9 cellular contexts compared by ENCODE assay signal in the genomic region with DNA sequence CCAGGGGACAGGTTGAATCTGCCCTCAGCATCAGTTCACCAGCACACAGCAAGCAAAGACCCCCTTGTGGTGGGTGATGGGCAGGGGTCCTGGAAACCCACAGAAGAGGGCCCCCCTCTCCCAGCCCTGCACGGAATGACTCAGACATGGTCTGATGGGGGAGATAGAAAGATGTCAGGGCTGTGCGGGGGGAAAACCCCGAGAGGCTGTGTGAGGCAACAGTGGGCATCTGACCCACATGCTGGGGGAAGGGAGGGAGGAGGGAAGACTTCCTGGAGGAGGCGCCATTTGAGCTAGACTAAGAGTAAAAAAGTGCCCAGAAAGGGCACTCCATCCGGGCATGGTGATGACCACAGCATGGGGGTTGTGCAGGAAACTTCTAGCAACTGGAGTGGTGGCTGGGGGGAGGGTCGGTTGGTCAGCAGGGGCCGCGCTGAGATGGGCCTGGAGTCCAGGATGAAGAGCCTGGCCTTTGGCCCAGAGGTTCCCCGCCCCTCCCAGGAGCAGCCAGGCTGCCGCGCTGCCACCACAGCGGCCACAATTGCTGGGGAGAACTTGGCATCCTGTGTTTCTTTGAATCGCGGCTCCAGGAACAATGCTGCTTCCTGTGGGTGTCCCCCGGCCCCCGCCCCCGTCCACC. TPM values are rescaled to one million over a fixed set of nuclear protein-coding genes. Genes with fewer than 3 reads are reported as not detected.
A peak's percentile ranks its signal among the peaks of the same experiment; 100 is the strongest.
DNase-seq lines count a peak whose midpoint lies in the region; ATAC-seq, FAIRE-seq and TF ChIP-seq lines count a peak whose summit lies in the region.
"Had no signal": no experiment of that assay in that cellular context is flagged by ENCODE, and none has a peak within 500 bp of the region (broad histone marks: within the 10 kb centered on the region; RNA-seq: fewer than 3 reads in every experiment).

No MANE protein-coding gene starts in this region.

- no peak for TF ChIP-seq CTCF in GM10266 (IDR thresholded peaks at IDR 0.05; ENCODE audit: control insufficient read depth, insufficient read depth, low read depth, missing control alignments)
- no peak for TF ChIP-seq CTCF in kidney (IDR thresholded peaks at IDR 0.05; ENCODE audit: borderline replicate concordance, extremely low read depth, insufficient read depth)

- no peaks in the 10 kb centered on the region for H3K27me3 Mint-ChIP-seq in activated naive CD4-positive, alpha-beta T cell treated with anti-CD3 and anti-CD28 coated beads, Interleukin-2, amount 50 U/mL, for 24 hours

- no peak for ATAC-seq in HG03521 (IDR thresholded peaks at IDR 0.05; ENCODE audit: unreplicated experiment)
- ATAC-seq in esophagus mucosa = no peak

- intact Hi-C loops in kidney (cut with DNase I) = no loop called here

- peak overlapping the region; percentile 88 for H3K4me3 Mint-ChIP-seq in activated naive CD4-positive, alpha-beta T cell treated with anti-CD3 and anti-CD28 coated beads, Interleukin-2, amount 50 U/mL, for 24 hours

- no peak overlapping the region for H3K9ac ChIP-seq in kidney (ENCODE audit: low read length in 2 of 2)

- DNase-seq in GM10266 (ENCODE audit: extremely low spot score) (peak; percentile 62), RPMI8226 (peak; percentile 39), kidney (no peak), NCI-H1694 (lab: John Stamatoyannopoulos, UW) (no peak)
- DNase-seq in stimulated activated CD4-positive, alpha-beta T cell treated with anti-CD3 and anti-CD28 coated beads, Interleukin-4, amount 100 ng/mL, for 4 hours = peak; percentile 59 to 79

- H3K27ac ChIP-seq in kidney (ENCODE audit: low read depth in 2 of 2, low read length in 2 of 2) = peak overlapping the region in 1 of 2 donors; percentile 32

- H3K36me3 Mint-ChIP-seq in activated naive CD4-positive, alpha-beta T cell treated with anti-CD3 and anti-CD28 coated beads, Interleukin-2, amount 50 U/mL, for 24 hours = no peaks in the 10 kb centered on the region

- peak overlapping the region; percentile 66 for H3K27ac Mint-ChIP-seq in activated naive CD4-positive, alpha-beta T cell treated with anti-CD3 and anti-CD28 coated beads, Interleukin-2, amount 50 U/mL, for 24 hours

- H3K9me3 ChIP-seq in kidney (ENCODE audit: control insufficient read depth in 1 of 2, low read length in 2 of 2) = no peaks in the 10 kb centered on the region

- H3K36me3 ChIP-seq in kidney (ENCODE audit: control insufficient read depth in 1 of 2, insufficient read depth in 2 of 2, low read length in 2 of 2) = peaks cover 0 to 4% of the 10 kb centered on the region in 2 donors

- H3K9me3 Mint-ChIP-seq in activated naive CD4-positive, alpha-beta T cell treated with anti-CD3 and anti-CD28 coated beads, Interleukin-2, amount 50 U/mL, for 24 hours = no peaks in the 10 kb centered on the region

- FAIRE-seq in kidney (lab: Jason Lieb, UNC) = no peak

- peak overlapping the region; percentile 29 to 53 for H3K4me3 ChIP-seq in kidney (ENCODE audit: low read length in 2 of 2)

- H3K4me1 ChIP-seq in kidney (ENCODE audit: control insufficient read depth in 1 of 2, insufficient read depth in 1 of 2, low read depth in 1 of 2, low read length in 2 of 2) = peaks cover 0 to 32% of the 10 kb centered on the region in 2 donors

- H3K4me1 Mint-ChIP-seq in activated naive CD4-positive, alpha-beta T cell treated with anti-CD3 and anti-CD28 coated beads, Interleukin-2, amount 50 U/mL, for 24 hours = peaks cover 50% of the 10 kb centered on the region

RNA-seq across cellular contexts. Expression of a gene that starts 2.5 kb away (rescaled TPM):
- total RNA-seq in kidney = 18.4 TPM
- 5.0 TPM for polyA plus RNA-seq in kidney (ENCODE audit: insufficient read depth, low read depth, low replicate concordance)
- total RNA-seq in esophagus mucosa = 5.7 TPM

RNA-seq across cellular contexts. Expression of a gene that starts 33.3 kb away (rescaled TPM):
- total RNA-seq in kidney = 23.7 TPM
- polyA plus RNA-seq in kidney (ENCODE audit: insufficient read depth, low read depth, low replicate concordance) = 18.7 TPM
- total RNA-seq in esophagus mucosa = 11.9 TPM

RNA-seq across cellular contexts. Expression of a gene that starts 36.7 kb away (rescaled TPM):
- total RNA-seq in kidney (27.8 TPM), esophagus mucosa (7.5 TPM)
- polyA plus RNA-seq in kidney (ENCODE audit: insufficient read depth, low read depth, low replicate concordance) = 6.1 TPM

RNA-seq across cellular contexts. Expression of a gene that starts 45.9 kb away (rescaled TPM):
- not detected for total RNA-seq in kidney
- polyA plus RNA-seq in kidney (ENCODE audit: insufficient read depth, low read depth, low replicate concordance) = not detected
- not detected for total RNA-seq in esophagus mucosa
- total RNA-seq: NCI-H460 had no signal

Comparison
In these comparisons a context has a peak if more than half of its experiments do, and no peak if none do; other contexts are left out.
1. DNase-seq: peak in GM10266 (single experiment), RPMI8226 (single experiment) and stimulated activated CD4-positive, alpha-beta T cell treated with anti-CD3 and anti-CD28 coated beads, Interleukin-4, amount 100 ng/mL, for 4 hours (2 of 2); none in kidney (single experiment) and NCI-H1694 (single experiment).